Comparison of ENCODE assay signal across 27 cellular contexts in genomic region chr7:101659706-101660105, GRCh38. TPM values are rescaled to one million over a fixed set of nuclear protein-coding genes. Genes with fewer than 3 reads are reported as not detected.
"Had no signal": no experiment of that assay in that cellular context is flagged by ENCODE, and none has a peak within 500 bp of the region (broad histone marks: within the 10 kb centered on the region; RNA-seq: fewer than 3 reads in every experiment).

No MANE protein-coding gene starts in this region.

- H3K4me2 ChIP-seq: hepatocyte had no signal

- H3K4me1 ChIP-seq: esophagus squamous epithelium, left ventricle myocardium inferior, lower lobe of right lung, psoas muscle, stomach, transverse colon, uterus had no signal

- FAIRE-seq: colon, kidney had no signal

- H3K79me2 ChIP-seq: hepatocyte had no signal

- DNase-seq: dermis blood vessel endothelial cell; esophagus squamous epithelium; foreskin fibroblast; head of caudate nucleus; kidney; left cardiac atrium; left ventricle myocardium inferior; lower lobe of right lung; mesenchymal stem cell; naive B cell; psoas muscle; retina; stimulated activated CD4-positive, alpha-beta T cell treated with anti-CD3 and anti-CD28 coated beads, Interleukin-12 subunit alpha, Interleukin-12 subunit beta, amount 100 ng/mL, for 4 hours; stimulated activated naive CD4-positive, alpha-beta T cell; stomach; substantia nigra; transverse colon; uterus had no signal

- H2AFZ ChIP-seq: hepatocyte had no signal

- H3K9me3 ChIP-seq: esophagus squamous epithelium, left ventricle myocardium inferior, lower lobe of right lung, neutrophil, psoas muscle, thoracic aorta, transverse colon, uterus had no signal

- H3K27me3 ChIP-seq: hepatocyte, uterus had no signal

- H3K4me3 Mint-ChIP-seq: naive B cell had no signal

- ATAC-seq: left cardiac atrium, lower lobe of right lung, psoas muscle, sciatic nerve had no signal

- H3K36me3 ChIP-seq: esophagus squamous epithelium, left ventricle myocardium inferior, lower lobe of right lung, neutrophil, stomach, thoracic aorta, transverse colon, uterus had no signal

- H3K27ac Mint-ChIP-seq: naive B cell had no signal

- H3K4me3 ChIP-seq: esophagus squamous epithelium, hepatocyte, left ventricle myocardium inferior, lower lobe of right lung, psoas muscle, skin epidermis, stomach, thoracic aorta, transverse colon, uterus had no signal

- H3K27ac ChIP-seq: esophagus squamous epithelium, hepatocyte, left ventricle myocardium inferior, lower lobe of right lung, neutrophil, psoas muscle, skin epidermis, stomach, thoracic aorta, transverse colon, uterus had no signal

- H3K4me1 Mint-ChIP-seq: naive B cell had no signal

RNA-seq across cellular contexts. Expression of gene MYL10, which starts 30.6 kb away (rescaled TPM):
- total RNA-seq: dermis blood vessel endothelial cell, epithelial cell of proximal tubule, esophagus squamous epithelium, kidney, left cardiac atrium, left ventricle myocardium inferior, lower lobe of right lung, osteoblast, psoas muscle, sciatic nerve, stomach, thoracic aorta, transverse colon, uterus had no signal
- polyA plus RNA-seq: neural cell, stomach had no signal
